Comparison of ENCODE assay signal across 1 cellular context in the genomic region with DNA sequence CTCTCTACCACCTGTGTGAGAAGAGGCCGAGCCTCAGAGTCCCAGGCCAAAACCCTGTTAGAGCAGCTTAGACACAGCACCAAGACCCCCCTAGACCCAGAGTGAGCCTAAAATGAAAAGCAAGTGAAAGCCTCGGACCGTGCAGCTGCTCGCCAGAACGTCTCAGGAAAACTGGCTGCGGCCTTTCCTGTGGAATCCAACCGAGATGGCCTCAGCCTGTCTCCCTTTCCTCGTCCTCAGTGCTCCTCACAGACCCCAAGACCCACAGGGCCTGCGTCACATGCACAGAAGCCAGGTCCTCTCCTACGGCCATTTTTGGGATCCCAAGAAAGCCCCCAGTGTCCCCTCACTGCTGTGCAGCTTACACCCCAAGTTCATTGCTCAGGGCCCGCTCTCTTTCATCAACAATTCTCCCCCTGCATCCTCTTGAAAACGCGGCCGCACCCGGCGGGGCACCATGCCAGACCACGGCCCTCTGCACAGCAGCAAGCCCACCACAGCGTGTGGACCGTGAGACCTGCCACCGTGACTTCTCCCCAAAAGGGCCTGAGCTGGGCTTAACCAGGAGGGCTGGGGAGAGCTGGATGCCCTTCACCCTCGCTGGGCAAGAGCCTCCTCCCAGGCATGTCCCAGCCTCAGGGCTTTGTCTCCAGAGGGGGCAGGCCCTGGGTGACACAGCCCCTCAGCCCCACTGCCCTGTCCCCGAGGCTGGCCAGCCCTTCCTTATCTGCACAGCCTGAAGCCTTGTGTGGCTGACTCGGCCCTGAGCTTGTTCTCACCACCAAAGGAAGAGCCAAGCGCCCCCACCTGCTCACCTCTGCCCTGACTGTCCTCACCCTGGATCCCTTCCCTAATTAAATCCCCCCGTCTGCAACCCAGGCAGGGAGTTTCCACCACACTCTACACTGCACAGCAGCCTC.
TF ChIP-seq lines count a peak whose summit lies in the region.

No MANE protein-coding gene starts in this region.

TF ChIP-seq in K562, 482 proteins besides CTCF, POLR2A, EP300 and RAD21 (continued from another document):
- TF ChIP-seq, protein P1, sequence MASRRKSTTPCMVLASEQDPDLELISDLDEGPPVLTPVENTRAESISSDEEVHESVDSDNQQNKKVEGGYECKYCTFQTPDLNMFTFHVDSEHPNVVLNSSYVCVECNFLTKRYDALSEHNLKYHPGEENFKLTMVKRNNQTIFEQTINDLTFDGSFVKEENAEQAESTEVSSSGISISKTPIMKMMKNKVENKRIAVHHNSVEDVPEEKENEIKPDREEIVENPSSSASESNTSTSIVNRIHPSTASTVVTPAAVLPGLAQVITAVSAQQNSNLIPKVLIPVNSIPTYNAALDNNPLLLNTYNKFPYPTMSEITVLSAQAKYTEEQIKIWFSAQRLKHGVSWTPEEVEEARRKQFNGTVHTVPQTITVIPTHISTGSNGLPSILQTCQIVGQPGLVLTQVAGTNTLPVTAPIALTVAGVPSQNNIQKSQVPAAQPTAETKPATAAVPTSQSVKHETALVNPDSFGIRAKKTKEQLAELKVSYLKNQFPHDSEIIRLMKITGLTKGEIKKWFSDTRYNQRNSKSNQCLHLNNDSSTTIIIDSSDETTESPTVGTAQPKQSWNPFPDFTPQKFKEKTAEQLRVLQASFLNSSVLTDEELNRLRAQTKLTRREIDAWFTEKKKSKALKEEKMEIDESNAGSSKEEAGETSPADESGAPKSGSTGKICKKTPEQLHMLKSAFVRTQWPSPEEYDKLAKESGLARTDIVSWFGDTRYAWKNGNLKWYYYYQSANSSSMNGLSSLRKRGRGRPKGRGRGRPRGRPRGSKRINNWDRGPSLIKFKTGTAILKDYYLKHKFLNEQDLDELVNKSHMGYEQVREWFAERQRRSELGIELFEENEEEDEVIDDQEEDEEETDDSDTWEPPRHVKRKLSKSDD (conservative IDR thresholded peaks at IDR 0.05; ENCODE audit: low read length) = no peak
- TF ChIP-seq ZNF184 (CRISPR knock-in tag; IDR thresholded peaks at IDR 0.05) (no peak), CBX5 (IDR thresholded peaks at IDR 0.05; ENCODE audit: borderline replicate concordance, low read depth) (no peak), KDM2B (CRISPR knock-in tag; IDR thresholded peaks at IDR 0.05) (no peak), ETV1 (tag; conservative IDR thresholded peaks at IDR 0.05; ENCODE audit: low read depth) (no peak), RAD51 (IDR thresholded peaks at IDR 0.05; ENCODE audit: borderline replicate concordance, low read depth) (no peak), HOXB6 (CRISPR knock-in tag; IDR thresholded peaks at IDR 0.05; ENCODE audit: borderline replicate concordance) (no peak), ZBTB9 (CRISPR knock-in tag; IDR thresholded peaks at IDR 0.05) (no peak)
- TF ChIP-seq, protein P2, sequence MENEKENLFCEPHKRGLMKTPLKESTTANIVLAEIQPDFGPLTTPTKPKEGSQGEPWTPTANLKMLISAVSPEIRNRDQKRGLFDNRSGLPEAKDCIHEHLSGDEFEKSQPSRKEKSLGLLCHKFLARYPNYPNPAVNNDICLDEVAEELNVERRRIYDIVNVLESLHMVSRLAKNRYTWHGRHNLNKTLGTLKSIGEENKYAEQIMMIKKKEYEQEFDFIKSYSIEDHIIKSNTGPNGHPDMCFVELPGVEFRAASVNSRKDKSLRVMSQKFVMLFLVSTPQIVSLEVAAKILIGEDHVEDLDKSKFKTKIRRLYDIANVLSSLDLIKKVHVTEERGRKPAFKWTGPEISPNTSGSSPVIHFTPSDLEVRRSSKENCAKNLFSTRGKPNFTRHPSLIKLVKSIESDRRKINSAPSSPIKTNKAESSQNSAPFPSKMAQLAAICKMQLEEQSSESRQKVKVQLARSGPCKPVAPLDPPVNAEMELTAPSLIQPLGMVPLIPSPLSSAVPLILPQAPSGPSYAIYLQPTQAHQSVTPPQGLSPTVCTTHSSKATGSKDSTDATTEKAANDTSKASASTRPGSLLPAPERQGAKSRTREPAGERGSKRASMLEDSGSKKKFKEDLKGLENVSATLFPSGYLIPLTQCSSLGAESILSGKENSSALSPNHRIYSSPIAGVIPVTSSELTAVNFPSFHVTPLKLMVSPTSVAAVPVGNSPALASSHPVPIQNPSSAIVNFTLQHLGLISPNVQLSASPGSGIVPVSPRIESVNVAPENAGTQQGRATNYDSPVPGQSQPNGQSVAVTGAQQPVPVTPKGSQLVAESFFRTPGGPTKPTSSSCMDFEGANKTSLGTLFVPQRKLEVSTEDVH (IDR thresholded peaks at IDR 0.05; ENCODE audit: low read depth, partially characterized antibody) = no peak
- TF ChIP-seq, protein P3, sequence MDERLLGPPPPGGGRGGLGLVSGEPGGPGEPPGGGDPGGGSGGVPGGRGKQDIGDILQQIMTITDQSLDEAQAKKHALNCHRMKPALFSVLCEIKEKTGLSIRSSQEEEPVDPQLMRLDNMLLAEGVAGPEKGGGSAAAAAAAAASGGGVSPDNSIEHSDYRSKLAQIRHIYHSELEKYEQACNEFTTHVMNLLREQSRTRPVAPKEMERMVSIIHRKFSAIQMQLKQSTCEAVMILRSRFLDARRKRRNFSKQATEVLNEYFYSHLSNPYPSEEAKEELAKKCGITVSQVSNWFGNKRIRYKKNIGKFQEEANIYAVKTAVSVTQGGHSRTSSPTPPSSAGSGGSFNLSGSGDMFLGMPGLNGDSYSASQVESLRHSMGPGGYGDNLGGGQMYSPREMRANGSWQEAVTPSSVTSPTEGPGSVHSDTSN (CRISPR knock-in tag; IDR thresholded peaks at IDR 0.05; ENCODE audit: low read depth) = no peak
- TF ChIP-seq, protein P3 (tag; conservative IDR thresholded peaks at IDR 0.05; ENCODE audit: low read depth) = no peak
TF ChIP-seq in K562: peak in this region for 0.
